Comparison of ENCODE assay signal across 25 cellular contexts in genomic region chr4:171794528-171794927, GRCh38. TPM values are rescaled to one million over a fixed set of nuclear protein-coding genes. Genes with fewer than 3 reads are reported as not detected.
"Had no signal": no experiment of that assay in that cellular context is flagged by ENCODE, and none has a peak within 500 bp of the region (broad histone marks: within the 10 kb centered on the region; RNA-seq: fewer than 3 reads in every experiment).

No MANE protein-coding gene starts in this region.

- H3K4me3 Mint-ChIP-seq: effector memory CD8-positive, alpha-beta T cell; naive thymus-derived CD8-positive, alpha-beta T cell; nephron progenitor cell; stimulated activated effector memory CD8-positive, alpha-beta T cell treated with anti-CD3 and anti-CD28 coated beads, Interleukin-12 subunit alpha, Interleukin-12 subunit beta, amount 100 ng/mL, for 72 hours; type B pancreatic cell had no signal

- ATAC-seq: effector memory CD8-positive, alpha-beta T cell; left cardiac atrium; left lung; naive thymus-derived CD8-positive, alpha-beta T cell; right cardiac atrium; stimulated activated effector memory CD8-positive, alpha-beta T cell treated with anti-CD3 and anti-CD28 coated beads, Interleukin-12 subunit alpha, Interleukin-12 subunit beta, amount 100 ng/mL, for 72 hours; stimulated activated naive CD8-positive, alpha-beta T cell treated with anti-CD3 and anti-CD28 coated beads, Interleukin-15, Interleukin-2, amounts not matched to agents 100 U/mL and 50 U/mL, for 24 hours had no signal

- H3K27ac Mint-ChIP-seq: effector memory CD8-positive, alpha-beta T cell; naive thymus-derived CD8-positive, alpha-beta T cell; nephron progenitor cell; stimulated activated effector memory CD8-positive, alpha-beta T cell treated with anti-CD3 and anti-CD28 coated beads, Interleukin-12 subunit alpha, Interleukin-12 subunit beta, amount 100 ng/mL, for 72 hours; type B pancreatic cell had no signal

- H3K36me3 Mint-ChIP-seq: naive thymus-derived CD8-positive, alpha-beta T cell; stimulated activated effector memory CD8-positive, alpha-beta T cell treated with anti-CD3 and anti-CD28 coated beads, Interleukin-12 subunit alpha, Interleukin-12 subunit beta, amount 100 ng/mL, for 72 hours; type B pancreatic cell had no signal

- H3K27me3 Mint-ChIP-seq: effector memory CD8-positive, alpha-beta T cell; naive thymus-derived CD8-positive, alpha-beta T cell had no signal

- H3K9me3 Mint-ChIP-seq: nephron progenitor cell, type B pancreatic cell had no signal

- H3K4me1 Mint-ChIP-seq: naive thymus-derived CD8-positive, alpha-beta T cell; nephron progenitor cell; stimulated activated effector memory CD8-positive, alpha-beta T cell treated with anti-CD3 and anti-CD28 coated beads, Interleukin-12 subunit alpha, Interleukin-12 subunit beta, amount 100 ng/mL, for 72 hours had no signal

- DNase-seq: cortex of kidney; effector memory CD8-positive, alpha-beta T cell; hypothalamus; left cardiac atrium; left lung; mesenchymal stem cell; naive thymus-derived CD8-positive, alpha-beta T cell; nephron progenitor cell; occipital lobe; ovary; psoas muscle; right cardiac atrium; sigmoid colon; stimulated activated CD4-positive, alpha-beta T cell treated with anti-CD3 and anti-CD28 coated beads, Interleukin-2, amount 100 ng/mL, for 24 hours; stimulated activated CD4-positive, alpha-beta T cell treated with anti-CD3 and anti-CD28 coated beads, Interleukin-4, amount 100 ng/mL, for 24 hours; stimulated activated naive CD8-positive, alpha-beta T cell treated with anti-CD3 and anti-CD28 coated beads, Interleukin-15, Interleukin-2, amounts not matched to agents 100 U/mL and 50 U/mL, for 24 hours; substantia nigra; testis; tibial artery had no signal

RNA-seq across cellular contexts. Expression of gene GALNTL6, which starts 18.7 kb away (rescaled TPM):
- total RNA-seq: dermis microvascular lymphatic vessel endothelial cell; fibroblast of villous mesenchyme; left cardiac atrium; lung microvascular endothelial cell; naive thymus-derived CD8-positive, alpha-beta T cell; renal cortical epithelial cell; right cardiac atrium had no signal
